In the genomic region with DNA sequence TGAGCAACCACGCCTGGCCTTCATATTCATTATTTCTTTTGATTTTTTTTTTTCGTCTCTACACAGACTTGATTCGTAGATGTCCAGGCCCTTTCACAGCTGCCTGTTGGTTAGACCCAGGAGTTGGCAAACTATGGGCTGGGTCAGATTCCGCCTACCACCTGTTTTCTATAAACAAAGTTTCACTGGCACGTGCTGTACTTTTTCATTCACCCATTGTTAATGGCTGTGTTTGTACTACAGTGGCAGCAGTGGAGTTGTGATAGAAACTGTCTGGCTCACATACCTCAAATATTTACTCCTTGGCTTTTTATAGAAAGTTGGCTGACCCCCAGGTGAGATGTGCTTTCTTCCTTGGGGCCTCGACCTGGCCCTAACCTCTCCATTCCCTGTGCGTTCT, we compare ENCODE assay signal across 18 cellular contexts.
DNase-seq lines count a peak whose midpoint lies in the region; ATAC-seq, FAIRE-seq and TF ChIP-seq lines count a peak whose summit lies in the region.
"Had no signal": no experiment of that assay in that cellular context is flagged by ENCODE, and none has a peak within 500 bp of the region (broad histone marks: within the 10 kb centered on the region; RNA-seq: fewer than 3 reads in every experiment).

No MANE protein-coding gene starts in this region.

- no peaks in the 10 kb centered on the region for H3K9me3 ChIP-seq in left lung
- H3K9me3 ChIP-seq in small intestine (ENCODE audit: control insufficient read depth, low read depth), result no peaks in the 10 kb centered on the region
- H3K9me3 ChIP-seq: uterus had no signal

- peaks cover 4 to 72% of the 10 kb centered on the region in 2 donors for H3K36me3 ChIP-seq in left lung
- peaks cover 2 to 6% of the 10 kb centered on the region in 2 donors for H3K36me3 ChIP-seq in small intestine (ENCODE audit: control insufficient read depth in 2 of 2, insufficient read depth in 2 of 2, low read length in 2 of 2)
- H3K36me3 ChIP-seq: uterus had no signal

- DNase-seq in NCI-H748 (lab: John Stamatoyannopoulos, UW; ENCODE audit: unreplicated experiment), result peak; percentile 33
- no peak for DNase-seq in NCI-H748 treated with DMSO at 0.1 percent for 48 hours (lab: John Stamatoyannopoulos, UW)
- DNase-seq in astrocyte of the hippocampus (ENCODE audit: low read depth, low spot score), result peak; percentile 47
- DNase-seq in left lung, result no peak
- peak; percentile 45 for DNase-seq in small intestine
- no peak for DNase-seq in H4 (ENCODE audit: low spot score)
- no peak for DNase-seq in coronary artery (ENCODE audit: low spot score)
- DNase-seq: activated CD4-positive, CD25-positive, alpha-beta regulatory T cell; activated naive CD4-positive, alpha-beta T cell; brain microvascular endothelial cell; naive thymus-derived CD8-positive, alpha-beta T cell; NCI-H446; PC-3; stimulated activated CD4-positive, alpha-beta T cell treated with anti-CD3 and anti-CD28 coated beads, Interleukin-4, amount 100 ng/mL, for 4 hours; T-cell; uterus had no signal

- no peak overlapping the region for H3K4me3 ChIP-seq in left lung
- H3K4me3 ChIP-seq in small intestine (ENCODE audit: low read depth in 1 of 2, low read length in 2 of 2), result no peak overlapping the region
- H3K4me3 ChIP-seq in coronary artery, result no peak overlapping the region
- H3K4me3 ChIP-seq: uterus had no signal

- no peaks in the 10 kb centered on the region for H3K4me1 ChIP-seq in left lung
- H3K4me1 ChIP-seq in small intestine (ENCODE audit: control insufficient read depth in 2 of 2, insufficient read depth in 1 of 2, low read depth in 1 of 2, low read length in 1 of 2), result no peaks in the 10 kb centered on the region
- H3K4me1 ChIP-seq: uterus had no signal

- peak; percentile 48 for ATAC-seq in left lung
- no peak for ATAC-seq in HG03108 (IDR thresholded peaks at IDR 0.05; ENCODE audit: unreplicated experiment)
- ATAC-seq: naive thymus-derived CD8-positive, alpha-beta T cell; PC-3; T-cell had no signal

- TF ChIP-seq CTCF in left lung (IDR thresholded peaks at IDR 0.05) (no peak), coronary artery (IDR thresholded peaks at IDR 0.05) (no peak)

- H3K27me3 ChIP-seq in left lung (no peaks in the 10 kb centered on the region), small intestine (ENCODE audit: control insufficient read depth in 2 of 2, insufficient read depth in 2 of 2, low read length in 2 of 2) (no peaks in the 10 kb centered on the region)
- H3K27me3 ChIP-seq: brain microvascular endothelial cell, uterus had no signal

- no peak for FAIRE-seq in small intestine (lab: Jason Lieb, UNC)
- FAIRE-seq: keratinocyte had no signal

- 74 to 79% (median 75%) methylated on average over 7 of the region's 7 CpGs for WGBS in small intestine, 3 donors

- H3K27ac ChIP-seq in left lung (no peak overlapping the region), small intestine (ENCODE audit: low read depth in 1 of 2, low read length in 1 of 2) (no peak overlapping the region), coronary artery (no peak overlapping the region)
- H3K27ac ChIP-seq: brain microvascular endothelial cell, uterus had no signal

- intact Hi-C loops in left lung (cut with DNase I), result no loop called here

Comparison
In these comparisons a context has a peak if more than half of its experiments do, and no peak if none do; other contexts are left out.
1. DNase-seq: peak in NCI-H748 (single experiment), astrocyte of the hippocampus (single experiment) and small intestine (single experiment); none in NCI-H748 treated with DMSO at 0.1 percent for 48 hours (single experiment), left lung (0 of 2), H4 (single experiment) and coronary artery (single experiment).